Comparison of ENCODE assay signal across 2 cellular contexts in the genomic region with DNA sequence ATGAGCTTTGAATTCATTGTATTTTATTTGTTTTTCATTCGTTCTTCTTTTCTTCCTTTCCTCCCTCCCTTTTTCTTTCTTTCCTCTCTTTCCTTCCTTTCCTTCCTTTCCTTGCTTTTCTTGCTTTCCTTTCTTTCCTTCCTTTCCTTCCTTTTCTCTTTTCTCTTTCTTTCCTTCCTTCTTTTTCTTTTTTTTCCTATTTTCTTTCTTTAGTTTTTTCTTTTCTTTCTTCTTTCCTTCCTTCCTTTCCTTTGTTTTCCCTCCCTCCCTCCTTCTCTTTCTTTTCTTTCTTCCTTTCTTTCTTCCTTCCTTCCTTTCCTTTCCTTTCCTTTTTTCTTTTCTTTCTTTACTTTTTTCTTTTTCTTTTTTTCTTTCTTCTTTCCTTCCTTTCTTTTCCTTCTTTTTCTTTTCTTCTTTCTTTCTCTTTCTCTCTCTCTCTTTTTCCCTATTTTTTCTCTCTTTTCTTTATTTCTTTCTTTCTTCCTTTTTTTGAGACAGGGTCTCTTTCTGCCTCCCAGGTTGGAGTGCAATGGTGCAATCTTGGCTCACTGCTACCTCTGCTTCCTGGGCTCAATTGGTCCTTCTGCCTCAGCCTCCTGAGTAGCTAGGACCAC.
TF ChIP-seq lines count a peak whose summit lies in the region.

No MANE protein-coding gene starts in this region.

TF ChIP-seq in SK-N-SH, 30 proteins besides CTCF, POLR2A, EP300 and RAD21 (continued from another document):
- TF ChIP-seq, protein P1, sequence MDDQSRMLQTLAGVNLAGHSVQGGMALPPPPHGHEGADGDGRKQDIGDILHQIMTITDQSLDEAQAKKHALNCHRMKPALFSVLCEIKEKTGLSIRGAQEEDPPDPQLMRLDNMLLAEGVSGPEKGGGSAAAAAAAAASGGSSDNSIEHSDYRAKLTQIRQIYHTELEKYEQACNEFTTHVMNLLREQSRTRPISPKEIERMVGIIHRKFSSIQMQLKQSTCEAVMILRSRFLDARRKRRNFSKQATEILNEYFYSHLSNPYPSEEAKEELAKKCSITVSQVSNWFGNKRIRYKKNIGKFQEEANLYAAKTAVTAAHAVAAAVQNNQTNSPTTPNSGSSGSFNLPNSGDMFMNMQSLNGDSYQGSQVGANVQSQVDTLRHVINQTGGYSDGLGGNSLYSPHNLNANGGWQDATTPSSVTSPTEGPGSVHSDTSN (IDR thresholded peaks at IDR 0.05): no peak
- TF ChIP-seq RXRA (IDR thresholded peaks at IDR 0.05; ENCODE audit: borderline replicate concordance, low read depth) (no peak), NRF1 (IDR thresholded peaks at IDR 0.05; ENCODE audit: low read depth, low read length) (no peak), TEAD4 (IDR thresholded peaks at IDR 0.05; ENCODE audit: borderline replicate concordance, insufficient read depth) (no peak), POLR2AphosphoS5 (IDR thresholded peaks at IDR 0.05; ENCODE audit: low read depth, low read length) (no peak), NFIC (IDR thresholded peaks at IDR 0.05; ENCODE audit: borderline replicate concordance) (no peak), GATA2 (CRISPR knock-in tag; IDR thresholded peaks at IDR 0.05) (no peak), MEF2A (IDR thresholded peaks at IDR 0.05; ENCODE audit: borderline replicate concordance, low read depth) (no peak)
- TF ChIP-seq, protein P2, sequence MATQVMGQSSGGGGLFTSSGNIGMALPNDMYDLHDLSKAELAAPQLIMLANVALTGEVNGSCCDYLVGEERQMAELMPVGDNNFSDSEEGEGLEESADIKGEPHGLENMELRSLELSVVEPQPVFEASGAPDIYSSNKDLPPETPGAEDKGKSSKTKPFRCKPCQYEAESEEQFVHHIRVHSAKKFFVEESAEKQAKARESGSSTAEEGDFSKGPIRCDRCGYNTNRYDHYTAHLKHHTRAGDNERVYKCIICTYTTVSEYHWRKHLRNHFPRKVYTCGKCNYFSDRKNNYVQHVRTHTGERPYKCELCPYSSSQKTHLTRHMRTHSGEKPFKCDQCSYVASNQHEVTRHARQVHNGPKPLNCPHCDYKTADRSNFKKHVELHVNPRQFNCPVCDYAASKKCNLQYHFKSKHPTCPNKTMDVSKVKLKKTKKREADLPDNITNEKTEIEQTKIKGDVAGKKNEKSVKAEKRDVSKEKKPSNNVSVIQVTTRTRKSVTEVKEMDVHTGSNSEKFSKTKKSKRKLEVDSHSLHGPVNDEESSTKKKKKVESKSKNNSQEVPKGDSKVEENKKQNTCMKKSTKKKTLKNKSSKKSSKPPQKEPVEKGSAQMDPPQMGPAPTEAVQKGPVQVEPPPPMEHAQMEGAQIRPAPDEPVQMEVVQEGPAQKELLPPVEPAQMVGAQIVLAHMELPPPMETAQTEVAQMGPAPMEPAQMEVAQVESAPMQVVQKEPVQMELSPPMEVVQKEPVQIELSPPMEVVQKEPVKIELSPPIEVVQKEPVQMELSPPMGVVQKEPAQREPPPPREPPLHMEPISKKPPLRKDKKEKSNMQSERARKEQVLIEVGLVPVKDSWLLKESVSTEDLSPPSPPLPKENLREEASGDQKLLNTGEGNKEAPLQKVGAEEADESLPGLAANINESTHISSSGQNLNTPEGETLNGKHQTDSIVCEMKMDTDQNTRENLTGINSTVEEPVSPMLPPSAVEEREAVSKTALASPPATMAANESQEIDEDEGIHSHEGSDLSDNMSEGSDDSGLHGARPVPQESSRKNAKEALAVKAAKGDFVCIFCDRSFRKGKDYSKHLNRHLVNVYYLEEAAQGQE (IDR thresholded peaks at IDR 0.05; ENCODE audit: low read depth, low read length): no peak

TF ChIP-seq in WTC11, 78 proteins besides CTCF, POLR2A, EP300 and RAD21 (continued from another document):
- TF ChIP-seq, protein P3, sequence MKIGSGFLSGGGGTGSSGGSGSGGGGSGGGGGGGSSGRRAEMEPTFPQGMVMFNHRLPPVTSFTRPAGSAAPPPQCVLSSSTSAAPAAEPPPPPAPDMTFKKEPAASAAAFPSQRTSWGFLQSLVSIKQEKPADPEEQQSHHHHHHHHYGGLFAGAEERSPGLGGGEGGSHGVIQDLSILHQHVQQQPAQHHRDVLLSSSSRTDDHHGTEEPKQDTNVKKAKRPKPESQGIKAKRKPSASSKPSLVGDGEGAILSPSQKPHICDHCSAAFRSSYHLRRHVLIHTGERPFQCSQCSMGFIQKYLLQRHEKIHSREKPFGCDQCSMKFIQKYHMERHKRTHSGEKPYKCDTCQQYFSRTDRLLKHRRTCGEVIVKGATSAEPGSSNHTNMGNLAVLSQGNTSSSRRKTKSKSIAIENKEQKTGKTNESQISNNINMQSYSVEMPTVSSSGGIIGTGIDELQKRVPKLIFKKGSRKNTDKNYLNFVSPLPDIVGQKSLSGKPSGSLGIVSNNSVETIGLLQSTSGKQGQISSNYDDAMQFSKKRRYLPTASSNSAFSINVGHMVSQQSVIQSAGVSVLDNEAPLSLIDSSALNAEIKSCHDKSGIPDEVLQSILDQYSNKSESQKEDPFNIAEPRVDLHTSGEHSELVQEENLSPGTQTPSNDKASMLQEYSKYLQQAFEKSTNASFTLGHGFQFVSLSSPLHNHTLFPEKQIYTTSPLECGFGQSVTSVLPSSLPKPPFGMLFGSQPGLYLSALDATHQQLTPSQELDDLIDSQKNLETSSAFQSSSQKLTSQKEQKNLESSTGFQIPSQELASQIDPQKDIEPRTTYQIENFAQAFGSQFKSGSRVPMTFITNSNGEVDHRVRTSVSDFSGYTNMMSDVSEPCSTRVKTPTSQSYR (CRISPR knock-in tag; IDR thresholded peaks at IDR 0.05): no peak
- no peak for TF ChIP-seq JAZF1 (CRISPR knock-in tag; IDR thresholded peaks at IDR 0.05)
- TF ChIP-seq, protein P4, sequence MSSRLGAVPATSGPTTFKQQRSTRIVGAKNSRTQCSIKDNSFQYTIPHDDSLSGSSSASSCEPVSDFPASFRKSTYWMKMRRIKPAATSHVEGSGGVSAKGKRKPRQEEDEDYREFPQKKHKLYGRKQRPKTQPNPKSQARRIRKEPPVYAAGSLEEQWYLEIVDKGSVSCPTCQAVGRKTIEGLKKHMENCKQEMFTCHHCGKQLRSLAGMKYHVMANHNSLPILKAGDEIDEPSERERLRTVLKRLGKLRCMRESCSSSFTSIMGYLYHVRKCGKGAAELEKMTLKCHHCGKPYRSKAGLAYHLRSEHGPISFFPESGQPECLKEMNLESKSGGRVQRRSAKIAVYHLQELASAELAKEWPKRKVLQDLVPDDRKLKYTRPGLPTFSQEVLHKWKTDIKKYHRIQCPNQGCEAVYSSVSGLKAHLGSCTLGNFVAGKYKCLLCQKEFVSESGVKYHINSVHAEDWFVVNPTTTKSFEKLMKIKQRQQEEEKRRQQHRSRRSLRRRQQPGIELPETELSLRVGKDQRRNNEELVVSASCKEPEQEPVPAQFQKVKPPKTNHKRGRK (CRISPR knock-in tag; IDR thresholded peaks at IDR 0.05; ENCODE audit: borderline replicate concordance): peak; percentile 89
